Comparison of ENCODE assay signal across 1 cellular context in genomic region chr1:109252893-109253802, GRCh38.
TF ChIP-seq lines count a peak whose summit lies in the region.

No MANE protein-coding gene starts in this region.

TF ChIP-seq in Ishikawa, 13 proteins besides CTCF, POLR2A, EP300 and RAD21 (continued from another document):
- TF ChIP-seq, protein P1, sequence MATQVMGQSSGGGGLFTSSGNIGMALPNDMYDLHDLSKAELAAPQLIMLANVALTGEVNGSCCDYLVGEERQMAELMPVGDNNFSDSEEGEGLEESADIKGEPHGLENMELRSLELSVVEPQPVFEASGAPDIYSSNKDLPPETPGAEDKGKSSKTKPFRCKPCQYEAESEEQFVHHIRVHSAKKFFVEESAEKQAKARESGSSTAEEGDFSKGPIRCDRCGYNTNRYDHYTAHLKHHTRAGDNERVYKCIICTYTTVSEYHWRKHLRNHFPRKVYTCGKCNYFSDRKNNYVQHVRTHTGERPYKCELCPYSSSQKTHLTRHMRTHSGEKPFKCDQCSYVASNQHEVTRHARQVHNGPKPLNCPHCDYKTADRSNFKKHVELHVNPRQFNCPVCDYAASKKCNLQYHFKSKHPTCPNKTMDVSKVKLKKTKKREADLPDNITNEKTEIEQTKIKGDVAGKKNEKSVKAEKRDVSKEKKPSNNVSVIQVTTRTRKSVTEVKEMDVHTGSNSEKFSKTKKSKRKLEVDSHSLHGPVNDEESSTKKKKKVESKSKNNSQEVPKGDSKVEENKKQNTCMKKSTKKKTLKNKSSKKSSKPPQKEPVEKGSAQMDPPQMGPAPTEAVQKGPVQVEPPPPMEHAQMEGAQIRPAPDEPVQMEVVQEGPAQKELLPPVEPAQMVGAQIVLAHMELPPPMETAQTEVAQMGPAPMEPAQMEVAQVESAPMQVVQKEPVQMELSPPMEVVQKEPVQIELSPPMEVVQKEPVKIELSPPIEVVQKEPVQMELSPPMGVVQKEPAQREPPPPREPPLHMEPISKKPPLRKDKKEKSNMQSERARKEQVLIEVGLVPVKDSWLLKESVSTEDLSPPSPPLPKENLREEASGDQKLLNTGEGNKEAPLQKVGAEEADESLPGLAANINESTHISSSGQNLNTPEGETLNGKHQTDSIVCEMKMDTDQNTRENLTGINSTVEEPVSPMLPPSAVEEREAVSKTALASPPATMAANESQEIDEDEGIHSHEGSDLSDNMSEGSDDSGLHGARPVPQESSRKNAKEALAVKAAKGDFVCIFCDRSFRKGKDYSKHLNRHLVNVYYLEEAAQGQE (IDR thresholded peaks at IDR 0.05; ENCODE audit: low read depth): no peak
